Comparison of ENCODE assay signal across 1 cellular context in genomic region chr16:53680756-53681155, GRCh38.
TF ChIP-seq lines count a peak whose summit lies in the region.

No MANE protein-coding gene starts in this region.

TF ChIP-seq in HepG2, 621 proteins besides CTCF, POLR2A, EP300 and RAD21:
- TF ChIP-seq SNAPC2 (CRISPR knock-in tag; IDR thresholded peaks at IDR 0.05) = no peak
- TF ChIP-seq NBN (conservative IDR thresholded peaks at IDR 0.05) = 0 out of 2 replicates have a peak, but pooled peaks have one; percentile 18
